ENCODE assay signal across 10 cellular contexts in the genomic region with DNA sequence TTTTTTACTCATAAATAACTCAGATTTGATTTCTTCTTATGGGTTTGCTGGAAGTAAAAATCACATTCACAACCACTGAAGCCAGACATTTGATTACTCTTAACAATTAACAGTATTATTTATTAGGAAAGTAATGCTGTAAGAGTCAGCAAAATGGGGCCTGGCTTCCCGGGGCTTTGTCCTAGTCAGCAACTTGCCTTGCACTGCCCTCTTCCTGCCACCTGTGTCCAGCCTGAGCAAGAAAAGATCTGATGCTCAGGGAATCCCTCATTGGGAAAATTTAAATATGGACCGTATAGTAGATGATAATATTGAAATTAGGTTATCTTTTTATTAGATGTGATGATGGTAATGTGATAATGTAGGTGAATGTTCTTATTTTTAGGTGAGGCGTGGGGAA. TPM values are rescaled to one million over a fixed set of nuclear protein-coding genes. Genes with fewer than 3 reads are reported as not detected.
DNase-seq lines count a peak whose midpoint lies in the region; ATAC-seq and TF ChIP-seq lines count a peak whose summit lies in the region.
"Had no signal": no experiment of that assay in that cellular context is flagged by ENCODE, and none has a peak within 500 bp of the region (broad histone marks: within the 10 kb centered on the region; RNA-seq: fewer than 3 reads in every experiment).

No MANE protein-coding gene starts in this region.

- H3K36me3 ChIP-seq in heart right ventricle (peaks cover 0 to 10% (median 0%) of the 10 kb centered on the region in 9 donors), stomach (peaks cover 0 to 9% (median 0%) of the 10 kb centered on the region in 4 donors)

- no peaks in the 10 kb centered on the region for H3K36me3 Mint-ChIP-seq in T-helper 17 cell (ENCODE audit: low read depth)
- no peaks in the 10 kb centered on the region for H3K36me3 Mint-ChIP-seq in activated CD8-positive, alpha-beta T cell treated with anti-CD3 and anti-CD28 coated beads, Interleukin-2, amount 10 ng/mL, durations not matched to agents 7 days and 5 days (ENCODE audit: low read depth)

- H3K4me3 ChIP-seq in heart right ventricle (no peak overlapping the region), stomach (no peak overlapping the region)

- no peak for TF ChIP-seq EP300 in stomach (IDR thresholded peaks at IDR 0.05)

- TF ChIP-seq POLR2A in stomach (IDR thresholded peaks at IDR 0.05) = no peak

- no peaks in the 10 kb centered on the region for H3K27me3 ChIP-seq in heart right ventricle
- no peaks in the 10 kb centered on the region for H3K27me3 ChIP-seq in stomach

- DNase-seq in NCI-H2196 (lab: John Stamatoyannopoulos, UW; ENCODE audit: unreplicated experiment) (peak; percentile 0), NCI-H2196 treated with DMSO at 0.1 percent for 48 hours (lab: John Stamatoyannopoulos, UW; ENCODE audit: unreplicated experiment) (no peak), T-helper 17 cell (no peak), heart right ventricle (no peak), stomach (no peak), NCI-H2227 treated with DMSO at 0.1 percent for 48 hours (lab: John Stamatoyannopoulos, UW) (no peak), SIG-M5 (lab: John Stamatoyannopoulos, UW) (no peak)
- no peak for DNase-seq in activated CD8-positive, alpha-beta T cell treated with anti-CD3 and anti-CD28 coated beads, Interleukin-2, amount 10 ng/mL, durations not matched to agents 7 days and 5 days
- DNase-seq: AML-193, KBM-7 had no signal

- H3K4me1 ChIP-seq in heart right ventricle = peaks cover 0 to 13% (median 0%) of the 10 kb centered on the region in 9 donors
- H3K4me1 ChIP-seq in stomach = peaks cover 0 to 10% (median 0%) of the 10 kb centered on the region in 4 donors

- H3K9me3 ChIP-seq in T-helper 17 cell (ENCODE audit: control insufficient read depth, low read length, poor library complexity, severe bottlenecking) (no peaks in the 10 kb centered on the region), heart right ventricle (no peaks in the 10 kb centered on the region), stomach (no peaks in the 10 kb centered on the region)

- H3K27me3 Mint-ChIP-seq in T-helper 17 cell = no peaks in the 10 kb centered on the region
- H3K27me3 Mint-ChIP-seq in activated CD8-positive, alpha-beta T cell treated with anti-CD3 and anti-CD28 coated beads, Interleukin-2, amount 10 ng/mL, durations not matched to agents 7 days and 5 days (ENCODE audit: low read depth) = no peaks in the 10 kb centered on the region

- WGBS in heart right ventricle, 2 donors = 61 to 62% methylated on average over 3 of the region's 3 CpGs
- 32 to 59% (median 50%) methylated on average over 3 of the region's 3 CpGs for WGBS in stomach, 5 donors

- CTCF ChIA-PET in activated CD8-positive, alpha-beta T cell treated with anti-CD3 and anti-CD28 coated beads, Interleukin-2, amount 10 ng/mL, durations not matched to agents 7 days and 5 days (lab: Charles Lee) = no interaction called here

- no peak overlapping the region for H3K4me3 Mint-ChIP-seq in T-helper 17 cell
- no peak overlapping the region for H3K4me3 Mint-ChIP-seq in activated CD8-positive, alpha-beta T cell treated with anti-CD3 and anti-CD28 coated beads, Interleukin-2, amount 10 ng/mL, durations not matched to agents 7 days and 5 days

- intact Hi-C loops in heart right ventricle (cut with DNase I) (loop anchor here in 2 of 10 donors (10.0 kb wide), 2 partner anchors 110 to 120 kb away; a partner anchor contains a TSS), stomach (cut with DNase I; ENCODE audit: low total_unique reads) (no loop called here)

- peaks cover 8% of the 10 kb centered on the region for H3K4me1 Mint-ChIP-seq in T-helper 17 cell
- peaks cover 9% of the 10 kb centered on the region for H3K4me1 Mint-ChIP-seq in activated CD8-positive, alpha-beta T cell treated with anti-CD3 and anti-CD28 coated beads, Interleukin-2, amount 10 ng/mL, durations not matched to agents 7 days and 5 days (ENCODE audit: low read depth)

- H3K27ac ChIP-seq in heart right ventricle (no peak overlapping the region), stomach (no peak overlapping the region)

- ATAC-seq in T-helper 17 cell (no peak), heart right ventricle (peak in 6 of 8 donors; percentile 44 to 64 (median 56))
- ATAC-seq in activated CD8-positive, alpha-beta T cell treated with anti-CD3 and anti-CD28 coated beads, Interleukin-2, amount 10 ng/mL, durations not matched to agents 7 days and 5 days = no peak

- TF ChIP-seq CTCF in heart right ventricle (IDR thresholded peaks at IDR 0.05) = peak in 7 of 9 donors; percentile 10 to 50 (median 29)
- TF ChIP-seq CTCF in stomach (IDR thresholded peaks at IDR 0.05) = peak in 4 of 7 experiments; percentile 18 to 39 (median 22)

- peak overlapping the region; percentile 32 for H3K27ac Mint-ChIP-seq in T-helper 17 cell
- no peak overlapping the region for H3K27ac Mint-ChIP-seq in activated CD8-positive, alpha-beta T cell treated with anti-CD3 and anti-CD28 coated beads, Interleukin-2, amount 10 ng/mL, durations not matched to agents 7 days and 5 days

- POLR2A ChIA-PET in activated CD8-positive, alpha-beta T cell treated with anti-CD3 and anti-CD28 coated beads, Interleukin-2, amount 10 ng/mL, durations not matched to agents 7 days and 5 days (lab: Charles Lee) = no interaction called here

- no peaks in the 10 kb centered on the region for H3K9me3 Mint-ChIP-seq in activated CD8-positive, alpha-beta T cell treated with anti-CD3 and anti-CD28 coated beads, Interleukin-2, amount 10 ng/mL, durations not matched to agents 7 days and 5 days (ENCODE audit: insufficient read depth)

RNA-seq across cellular contexts. Expression of a gene that starts 30.8 kb away (rescaled TPM):
- total RNA-seq in T-helper 17 cell = 10 to 100 TPM in 1 of 2 donors, 1 to 10 TPM in 1; 9.8 to 10.3 TPM
- total RNA-seq in heart right ventricle = 10 to 100 TPM; 48.6 to 87.1 (median 78.1) TPM
- polyA plus RNA-seq in heart right ventricle = 10 to 100 TPM; 45.7 to 56.5 TPM
- 10 to 100 TPM in 2 of 5 donors, 1 to 10 TPM in 3; 4.3 to 42.0 (median 8.0) TPM for total RNA-seq in stomach
- polyA plus RNA-seq in stomach = 10 to 100 TPM; 21.7 to 23.3 (median 21.7) TPM
- 1 to 10 TPM; 9.0 to 9.6 TPM for total RNA-seq in activated CD8-positive, alpha-beta T cell treated with anti-CD3 and anti-CD28 coated beads, Interleukin-2, amount 10 ng/mL, durations not matched to agents 7 days and 5 days

Comparison
In these comparisons a context has a peak if more than half of its experiments do, and no peak if none do; other contexts are left out.
1. ATAC-seq: peak in heart right ventricle (6 of 8); none in T-helper 17 cell (single experiment) and activated CD8-positive, alpha-beta T cell treated with anti-CD3 and anti-CD28 coated beads, Interleukin-2, amount 10 ng/mL, durations not matched to agents 7 days and 5 days (single experiment).